Comparison of ENCODE assay signal across 18 cellular contexts in the genomic region with DNA sequence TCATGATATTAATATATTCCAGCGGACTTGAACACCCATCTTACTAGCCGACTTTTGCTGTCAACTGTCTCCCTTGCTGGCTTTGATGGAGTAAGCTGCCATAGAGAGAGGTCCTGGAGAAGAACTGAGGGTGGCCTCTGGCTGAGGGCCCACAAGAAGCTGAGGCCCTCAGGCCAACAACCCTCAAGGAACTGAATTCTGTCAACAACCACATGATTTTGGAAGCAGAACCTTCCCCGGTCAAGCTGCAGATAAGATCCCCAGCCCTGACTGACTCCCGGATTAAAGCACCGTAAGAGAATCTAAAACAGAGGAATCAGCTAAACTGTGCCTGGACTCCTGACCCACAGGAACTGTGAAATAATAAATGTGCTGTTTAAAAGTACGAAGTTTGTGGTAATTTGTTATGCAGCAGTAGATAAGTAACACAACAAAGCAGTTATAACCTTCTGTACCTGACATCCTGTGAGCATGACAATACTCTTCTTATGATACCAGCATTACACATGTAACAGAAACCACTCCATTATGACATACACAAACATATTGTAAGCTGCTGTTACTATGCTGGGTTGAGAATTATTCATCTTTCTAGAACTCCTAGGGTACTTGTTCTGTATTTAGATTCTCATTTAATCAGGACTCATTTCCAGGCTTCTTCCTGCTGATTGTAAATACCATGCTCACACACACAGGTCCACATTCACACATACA.
"Had no signal": no experiment of that assay in that cellular context is flagged by ENCODE, and none has a peak within 500 bp of the region (broad histone marks: within the 10 kb centered on the region; RNA-seq: fewer than 3 reads in every experiment).

No MANE protein-coding gene starts in this region.

- H3K36me3 ChIP-seq: adrenal gland, right lobe of liver, spleen, suprapubic skin, upper lobe of right lung had no signal

- H3K27me3 ChIP-seq: body of pancreas, right lobe of liver had no signal

- DNase-seq: activated CD4-positive, alpha-beta T cell treated with anti-CD3 and anti-CD28 coated beads, Interleukin-2, amount 50 U/mL, for 48 hours; activated CD4-positive, CD25-positive, alpha-beta regulatory T cell; activated naive CD4-positive, alpha-beta T cell treated with anti-CD3 and anti-CD28 coated beads for 36 hours; adrenal gland; body of pancreas; effector memory CD4-positive, alpha-beta T cell; hippocampal formation; kidney glomerular epithelial cell; midbrain; occipital lobe; psoas muscle; right lobe of liver; spleen; stimulated activated CD4-positive, alpha-beta T cell treated with anti-CD3 and anti-CD28 coated beads, Interleukin-1b, Interleukin-23, amount 100 ng/mL, for 48 hours; stimulated activated naive CD4-positive, alpha-beta T cell treated with Interleukin-2 at 50 U/mL for 16 hours; upper lobe of right lung had no signal

- H3K4me3 Mint-ChIP-seq: activated naive CD4-positive, alpha-beta T cell treated with anti-CD3 and anti-CD28 coated beads for 36 hours had no signal

- H3K27ac Mint-ChIP-seq: activated naive CD4-positive, alpha-beta T cell treated with anti-CD3 and anti-CD28 coated beads for 36 hours had no signal

- H3K4me3 ChIP-seq: adrenal gland, body of pancreas, psoas muscle, right lobe of liver, spleen, suprapubic skin, upper lobe of right lung had no signal

- H3K27ac ChIP-seq: adrenal gland, body of pancreas, epithelial cell of prostate, psoas muscle, right lobe of liver, spleen, suprapubic skin, upper lobe of right lung had no signal

- H3K9me3 Mint-ChIP-seq: activated naive CD4-positive, alpha-beta T cell treated with anti-CD3 and anti-CD28 coated beads for 36 hours had no signal

- H3K9me3 ChIP-seq: adrenal gland, body of pancreas, psoas muscle, right lobe of liver, spleen, suprapubic skin, upper lobe of right lung had no signal
